20 cellular contexts compared by ENCODE assay signal in the genomic region with DNA sequence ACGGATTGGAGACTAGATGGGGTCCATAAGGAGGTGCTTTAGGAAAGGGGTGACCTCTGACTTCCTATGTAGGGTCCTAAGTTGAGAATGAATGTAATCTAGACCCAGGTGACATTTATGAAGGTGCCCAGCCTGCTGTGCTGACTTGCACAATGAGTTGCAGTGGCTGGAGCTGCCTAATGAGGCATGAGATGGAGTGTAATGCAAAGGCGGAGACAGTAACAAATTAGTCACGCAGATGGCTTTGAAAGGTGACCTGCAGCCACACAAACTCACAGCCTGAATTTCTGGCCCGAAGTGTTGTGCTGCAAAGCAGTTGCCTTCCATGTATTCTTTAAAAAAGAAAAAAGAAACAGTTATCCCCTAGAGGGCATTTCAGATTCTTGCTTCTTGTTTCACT.
DNase-seq lines count a peak whose midpoint lies in the region; ATAC-seq and TF ChIP-seq lines count a peak whose summit lies in the region.
"Had no signal": no experiment of that assay in that cellular context is flagged by ENCODE, and none has a peak within 500 bp of the region (broad histone marks: within the 10 kb centered on the region; RNA-seq: fewer than 3 reads in every experiment).

No MANE protein-coding gene starts in this region.

- H3K9me3 Mint-ChIP-seq in brain = peaks cover 10 to 19% (median 14%) of the 10 kb centered on the region in 5 experiments
- H3K9me3 Mint-ChIP-seq: activated T-helper 17 cell treated with anti-CD3 and anti-CD28 coated beads, Interleukin-2, amount 50 U/mL, for 72 hours had no signal

- no peak overlapping the region for H3K23ac ChIP-seq in trophoblast cell (ENCODE audit: low read length)

- H3K18ac ChIP-seq in trophoblast cell (ENCODE audit: low read length) = no peak overlapping the region

- no peak overlapping the region for H2BK12ac ChIP-seq in trophoblast cell (ENCODE audit: low read length)

- H3K27me3 Mint-ChIP-seq in brain = peaks cover 8% of the 10 kb centered on the region

- no peak for ATAC-seq in left lung
- ATAC-seq: activated T-helper 17 cell treated with anti-CD3 and anti-CD28 coated beads, Interleukin-2, amount 50 U/mL, for 72 hours; lower lobe of right lung; natural killer cell treated with Interleukin-12 subunit alpha and Interleukin-12 subunit beta and Interleukin-15 and Interleukin-18, amount 100 ng/mL, for 72 hours; WTC11 had no signal

- H2BK120ac ChIP-seq in trophoblast cell (ENCODE audit: insufficient read depth, low read length, poor library complexity) = no peak overlapping the region

- H3K79me1 ChIP-seq in trophoblast cell (ENCODE audit: low read length) = no peaks in the 10 kb centered on the region

- no CpG with 5 or more reads among the region's 4 CpGs for WGBS in trophoblast cell (ENCODE audit: extremely low coverage, insufficient coverage, insufficient read length)

- no peak overlapping the region for H3K4ac ChIP-seq in trophoblast cell (ENCODE audit: low read depth, low read length)

- no peak overlapping the region for H3K14ac ChIP-seq in trophoblast cell (ENCODE audit: low read length)

- no peak overlapping the region for H3K9ac ChIP-seq in trophoblast cell (ENCODE audit: low read length)

- no peak for TF ChIP-seq CTCF in brain (conservative IDR thresholded peaks at IDR 0.05)
- TF ChIP-seq CTCF in tibial artery (IDR thresholded peaks at IDR 0.05) = no peak
- TF ChIP-seq CTCF in left lung (IDR thresholded peaks at IDR 0.05) = no peak

- H3K36me3 Mint-ChIP-seq in brain = no peaks in the 10 kb centered on the region
- H3K36me3 Mint-ChIP-seq: CD14-positive monocyte; natural killer cell treated with Interleukin-12 subunit alpha and Interleukin-12 subunit beta and Interleukin-15 and Interleukin-18, amount 100 ng/mL, for 72 hours; WTC11 had no signal

- no peak overlapping the region for H2AFZ ChIP-seq in trophoblast cell (ENCODE audit: insufficient read depth, low read length, poor library complexity)

- H3K4me1 Mint-ChIP-seq in brain = peaks cover 18% of the 10 kb centered on the region
- H3K4me1 Mint-ChIP-seq: activated T-helper 17 cell treated with anti-CD3 and anti-CD28 coated beads, Interleukin-2, amount 50 U/mL, for 72 hours; CD14-positive monocyte; WTC11 had no signal

- no peak overlapping the region for H3K27ac Mint-ChIP-seq in brain
- H3K27ac Mint-ChIP-seq: activated T-helper 17 cell treated with anti-CD3 and anti-CD28 coated beads, Interleukin-2, amount 50 U/mL, for 72 hours; CD14-positive monocyte; natural killer cell treated with Interleukin-12 subunit alpha and Interleukin-12 subunit beta and Interleukin-15 and Interleukin-18, amount 100 ng/mL, for 72 hours; WTC11 had no signal

- intact Hi-C loops in tibial artery (cut with DNase I; ENCODE audit: low total_unique reads) = no loop called here
- intact Hi-C loops in left lung (cut with DNase I) = no loop called here

- peak overlapping the region in 3 of 5 experiments; percentile 16 to 42 (median 21) for H3K4me3 Mint-ChIP-seq in brain
- H3K4me3 Mint-ChIP-seq: activated T-helper 17 cell treated with anti-CD3 and anti-CD28 coated beads, Interleukin-2, amount 50 U/mL, for 72 hours; CD14-positive monocyte; natural killer cell treated with Interleukin-12 subunit alpha and Interleukin-12 subunit beta and Interleukin-15 and Interleukin-18, amount 100 ng/mL, for 72 hours; WTC11 had no signal

- DNase-seq in DMS 273 (lab: John Stamatoyannopoulos, UW; ENCODE audit: unreplicated experiment) (peak; percentile 1), DMS 273 treated with DMSO at 0.1 percent for 48 hours (lab: John Stamatoyannopoulos, UW) (no peak), NCI-H187 (lab: John Stamatoyannopoulos, UW) (peak; percentile 14 to 40), retina (peak; percentile 66), tibial artery (no peak), trophoblast cell (no peak), left lung (no peak)
- DNase-seq: activated CD8-positive, alpha-beta memory T cell treated with anti-CD3 and anti-CD28 coated beads for 24 hours; amygdala; lower lobe of right lung; NCI-H1048; RPMI8226; T-helper 1 cell; testis had no signal

- H3K4me3 ChIP-seq in tibial artery = no peak overlapping the region
- no peak overlapping the region for H3K4me3 ChIP-seq in trophoblast cell (ENCODE audit: low read depth, low read length)
- no peak overlapping the region for H3K4me3 ChIP-seq in left lung
- H3K4me3 ChIP-seq: lower lobe of right lung, testis had no signal

- H3K79me2 ChIP-seq in trophoblast cell (ENCODE audit: control insufficient read depth, insufficient read depth, low read length, poor library complexity) = no peaks in the 10 kb centered on the region

- H2AK5ac ChIP-seq in trophoblast cell (ENCODE audit: low read length) = no peak overlapping the region

- no peaks in the 10 kb centered on the region for H3K4me1 ChIP-seq in tibial artery
- H3K4me1 ChIP-seq in trophoblast cell (ENCODE audit: control insufficient read depth in 1 of 2, insufficient read depth in 2 of 2, low read length in 2 of 2) = no peaks in the 10 kb centered on the region
- H3K4me1 ChIP-seq in left lung = no peaks in the 10 kb centered on the region
- H3K4me1 ChIP-seq: lower lobe of right lung, testis had no signal

- H3K36me3 ChIP-seq in tibial artery (no peaks in the 10 kb centered on the region), trophoblast cell (ENCODE audit: control insufficient read depth in 1 of 2, insufficient read depth in 2 of 2, low read length in 2 of 2) (no peaks in the 10 kb centered on the region), left lung (no peaks in the 10 kb centered on the region)
- H3K36me3 ChIP-seq: lower lobe of right lung had no signal

- H3K27me3 ChIP-seq in tibial artery (no peaks in the 10 kb centered on the region), trophoblast cell (ENCODE audit: insufficient read depth, low read length) (no peaks in the 10 kb centered on the region), left lung (no peaks in the 10 kb centered on the region)
- H3K27me3 ChIP-seq: testis had no signal

- H3K27ac ChIP-seq in tibial artery (no peak overlapping the region), trophoblast cell (ENCODE audit: low read depth, low read length) (no peak overlapping the region), left lung (no peak overlapping the region)
- H3K27ac ChIP-seq: 22Rv1, lower lobe of right lung, testis had no signal

- H4K8ac ChIP-seq in trophoblast cell (ENCODE audit: low read depth, low read length) = no peak overlapping the region

- H4K12ac ChIP-seq in trophoblast cell (ENCODE audit: low read depth, low read length) = no peak overlapping the region

- H2BK5ac ChIP-seq in trophoblast cell (ENCODE audit: low read depth, low read length, poor library complexity) = no peak overlapping the region

- no peak overlapping the region for H4K91ac ChIP-seq in trophoblast cell (ENCODE audit: low read depth, low read length)

- no peak overlapping the region for H3K4me2 ChIP-seq in trophoblast cell (ENCODE audit: low read length)

- H3K9me3 ChIP-seq in tibial artery (peaks cover 0 to 9% (median 0%) of the 10 kb centered on the region in 3 donors), trophoblast cell (ENCODE audit: insufficient read depth, low read depth, low read length) (no peaks in the 10 kb centered on the region), left lung (no peaks in the 10 kb centered on the region)
- H3K9me3 ChIP-seq: lower lobe of right lung, testis had no signal

Comparison
In these comparisons a context has a peak if more than half of its experiments do, and no peak if none do; other contexts are left out.
1. DNase-seq: peak in DMS 273 (single experiment), NCI-H187 (2 of 2) and retina (single experiment); none in DMS 273 treated with DMSO at 0.1 percent for 48 hours (single experiment), tibial artery (0 of 2), trophoblast cell (0 of 2) and left lung (0 of 2).